ENCODE assay signal across 8 cellular contexts in genomic region chr9:21974542-21975409, GRCh38. TPM values are rescaled to one million over a fixed set of nuclear protein-coding genes. Genes with fewer than 3 reads are reported as not detected.
DNase-seq lines count a peak whose midpoint lies in the region; ATAC-seq, FAIRE-seq and TF ChIP-seq lines count a peak whose summit lies in the region.

No MANE protein-coding gene starts in this region.

- peak overlapping the region; percentile 75 for H3K4me3 ChIP-seq in LNCaP clone FGC (ENCODE audit: low read depth, low read length)
- H3K4me3 ChIP-seq in H1 (ENCODE audit: extremely low read depth in 1 of 4, insufficient read depth in 2 of 4, low read depth in 3 of 4, low read length in 4 of 4) = peak overlapping the region; percentile 29 to 60 (median 42)
- no peak overlapping the region for H3K4me3 ChIP-seq in mucosa of descending colon
- H3K4me3 ChIP-seq in transverse colon = peak overlapping the region; percentile 14 to 45 (median 24)

- H4K91ac ChIP-seq in H1 (replicated peaks; ENCODE audit: insufficient read length, low read length) = no peak overlapping the region

- peaks cover 34% of the 10 kb centered on the region for H3K4me1 Mint-ChIP-seq in T-helper 2 cell treated with Interferon-gamma antibody and Interleukin-4, amounts not matched to agents 5 μg/mL and 100 μg/mL, for 36 hours (ENCODE audit: low read depth)

- no peak overlapping the region; the same call in none of the 2 replicates for H3K18ac ChIP-seq in H1 (ENCODE audit: extremely low read depth, low read length)

- FAIRE-seq in H1 (lab: Jason Lieb, UNC) = no peak

- H3K9me3 ChIP-seq in H1 (ENCODE audit: insufficient read depth in 2 of 2, low read depth in 1 of 2, low read length in 1 of 2) (no peaks in the 10 kb centered on the region), mucosa of descending colon (no peaks in the 10 kb centered on the region), transverse colon (no peaks in the 10 kb centered on the region)

- H3K27ac ChIP-seq in H1 (ENCODE audit: low read depth, low read length) (no peak overlapping the region), transverse colon (no peak overlapping the region)

- H3K23ac ChIP-seq in H1 (ENCODE audit: insufficient read length) = no peak overlapping the region

- H3K36me3 ChIP-seq in H1 (ENCODE audit: control insufficient read depth in 2 of 4, insufficient read depth in 4 of 4, low read length in 3 of 4) (no peaks in the 10 kb centered on the region), mucosa of descending colon (ENCODE audit: low read depth) (no peaks in the 10 kb centered on the region), transverse colon (no peaks in the 10 kb centered on the region)

- intact Hi-C loops in mucosa of descending colon (cut with DNase I, micrococcal nuclease) = no loop called here
- intact Hi-C loops in transverse colon (cut with DNase I; ENCODE audit: low total_unique reads) = no loop called here

- no peak overlapping the region for H2AK5ac ChIP-seq in H1 (ENCODE audit: low read depth, low read length)

- ATAC-seq in GM21529 (IDR thresholded peaks at IDR 0.05; ENCODE audit: unreplicated experiment) (peak; percentile 60), mucosa of descending colon (peak; percentile 73)

- H3K9me3 Mint-ChIP-seq in T-helper 2 cell treated with Interferon-gamma antibody and Interleukin-4, amounts not matched to agents 5 μg/mL and 100 μg/mL, for 36 hours = no peaks in the 10 kb centered on the region

- H3K36me3 Mint-ChIP-seq in T-helper 2 cell treated with Interferon-gamma antibody and Interleukin-4, amounts not matched to agents 5 μg/mL and 100 μg/mL, for 36 hours (ENCODE audit: low read depth) = peaks cover 11% of the 10 kb centered on the region

- peak overlapping the region; percentile 69 for H3K27ac Mint-ChIP-seq in T-helper 2 cell treated with Interferon-gamma antibody and Interleukin-4, amounts not matched to agents 5 μg/mL and 100 μg/mL, for 36 hours

- peaks cover 94% of the 10 kb centered on the region for H3K27me3 Mint-ChIP-seq in T-helper 2 cell treated with Interferon-gamma antibody and Interleukin-4, amounts not matched to agents 5 μg/mL and 100 μg/mL, for 36 hours (ENCODE audit: low read depth)

- TF ChIP-seq EP300 in H1 (IDR thresholded peaks at IDR 0.05; ENCODE audit: borderline replicate concordance in 1 of 2, low read depth in 2 of 2, low read length in 2 of 2) (peak in 1 of 2 experiments; percentile 47; a peak in 1 of 3 replicates), transverse colon (IDR thresholded peaks at IDR 0.05; ENCODE audit: low read depth) (no peak)

- H3K4me2 ChIP-seq in H1 (ENCODE audit: insufficient read depth in 1 of 2, low read depth in 2 of 2, low read length in 2 of 2) = peak overlapping the region; percentile 72 to 78

- H4K20me1 ChIP-seq in H1 (replicated peaks in 1 of 2; ENCODE audit: control insufficient read depth in 1 of 2, insufficient read depth in 2 of 2, low read length in 2 of 2) = peaks cover 11 to 16% of the 10 kb centered on the region in 2 experiments

- H3K4me1 ChIP-seq in H1 (replicated peaks in 1 of 4; ENCODE audit: control insufficient read depth in 3 of 4, insufficient read depth in 4 of 4, low read length in 3 of 4) (peaks cover 0 to 16% (median 7%) of the 10 kb centered on the region in 4 experiments; a peak in 6 of 7 replicates), mucosa of descending colon (ENCODE audit: low read depth) (peaks cover 13% of the 10 kb centered on the region), transverse colon (peaks cover 0 to 26% (median 16%) of the 10 kb centered on the region in 4 donors)

- POLR2A ChIA-PET in H1 (lab: Charles Lee; ENCODE audit: partially characterized antibody) = no interaction called here

- no peak; a peak in 1 of 4 replicates for TF ChIP-seq RAD21 in H1 (IDR thresholded peaks at IDR 0.05 in 1 of 2, conservative IDR thresholded peaks at IDR 0.05 in 1 of 2; ENCODE audit: low read depth in 2 of 2, low read length in 2 of 2)

- no peak overlapping the region for H3K4ac ChIP-seq in H1 (replicated peaks; ENCODE audit: insufficient read length, low read depth, low read length)

- TF ChIP-seq CTCF in LNCaP clone FGC (IDR thresholded peaks at IDR 0.05; ENCODE audit: control insufficient read depth, extremely low read depth, insufficient read depth) = no peak
- TF ChIP-seq CTCF in H1 (IDR thresholded peaks at IDR 0.05; ENCODE audit: control extremely low read depth in 1 of 3, insufficient read depth in 1 of 3, low read depth in 1 of 3, low read length in 3 of 3) = no peak
- TF ChIP-seq CTCF in mucosa of descending colon (IDR thresholded peaks at IDR 0.05) = no peak
- TF ChIP-seq CTCF in transverse colon (IDR thresholded peaks at IDR 0.05) = no peak

- H3K23me2 ChIP-seq in H1 (ENCODE audit: low read depth, low read length) = peaks cover 8% of the 10 kb centered on the region; the same call in 1 of the 2 replicates

- CTCF ChIA-PET in H1 (lab: Charles Lee; ENCODE audit: partially characterized antibody) = interaction anchor here (0.8 to 7.4 kb wide), 5 partner anchors 8 to 162 kb away, joined by 3 to 57 read pairs (median 4); partner anchors contain the start of gene CDKN2B

- H4K5ac ChIP-seq in H1 (ENCODE audit: insufficient read length, low read depth, low read length) = no peak overlapping the region

- no peak overlapping the region for H3K14ac ChIP-seq in H1 (ENCODE audit: insufficient read length)

- TF ChIP-seq POLR2A in H1 (IDR thresholded peaks at IDR 0.05; ENCODE audit: control extremely low read depth in 1 of 2, low read depth in 2 of 2, low read length in 2 of 2) (no peak), transverse colon (IDR thresholded peaks at IDR 0.05) (no peak)

- no peaks in the 10 kb centered on the region for H3K79me2 ChIP-seq in H1 (ENCODE audit: control insufficient read depth in 1 of 2, insufficient read depth in 2 of 2, low read length in 2 of 2)

- 1% methylated on average over 37 of the region's 64 CpGs; no CpG with 5 or more reads in 1 of the 2 experiments for WGBS in H1 (ENCODE audit: extremely low coverage in 1 of 2, insufficient coverage in 1 of 2, insufficient read length in 1 of 2, insufficient replicate concordance in 2 of 2, low coverage in 1 of 2, low lambda C conversion rate in 2 of 2, missing lambda C conversion rate in 1 of 2), 2 experiments
- 4 to 7% methylated on average over 12 to 52 of the region's 64 CpGs for WGBS in transverse colon (ENCODE audit: low coverage in 1 of 2), 2 donors

- no peak overlapping the region for H2BK120ac ChIP-seq in H1 (replicated peaks; ENCODE audit: low read depth, low read length)

- H3K27me3 ChIP-seq in H1 (replicated peaks in 1 of 4; ENCODE audit: control insufficient read depth in 3 of 4, extremely low read depth in 1 of 4, insufficient read depth in 3 of 4, low read length in 3 of 4) (peaks cover 69 to 97% (median 85%) of the 10 kb centered on the region in 4 experiments), transverse colon (peaks cover 100% of the 10 kb centered on the region)

- no peak overlapping the region for H2BK15ac ChIP-seq in H1 (ENCODE audit: low read length)

- H2BK5ac ChIP-seq in H1 (ENCODE audit: low read depth, low read length) = no peak overlapping the region

- peak; percentile 93 for DNase-seq in DMS79 (lab: John Stamatoyannopoulos, UW)
- DNase-seq in LNCaP clone FGC (ENCODE audit: low read depth) = peak; percentile 2
- DNase-seq in T-helper 2 cell treated with Interferon-gamma antibody and Interleukin-4, amounts not matched to agents 5 μg/mL and 100 μg/mL, for 36 hours (ENCODE audit: low spot score) = peak; percentile 49
- DNase-seq in H1 (ENCODE audit: low read depth in 1 of 2, low spot score in 2 of 2) = peak; percentile 81 to 88
- DNase-seq in mucosa of descending colon = peak in 1 of 3 donors; percentile 28
- no peak for DNase-seq in transverse colon
- no peak for DNase-seq in superior temporal gyrus (ENCODE audit: extremely low spot score)

- no peak overlapping the region for H2AFZ ChIP-seq in H1 (ENCODE audit: low read length)

- no peak overlapping the region; the same call in 1 of the 2 replicates for H4K8ac ChIP-seq in H1 (ENCODE audit: extremely low read depth, insufficient read depth, low read length)

- H3K56ac ChIP-seq in H1 (replicated peaks; ENCODE audit: insufficient read length, low read depth, low read length) = no peak overlapping the region

- H3K79me1 ChIP-seq in H1 (ENCODE audit: low read depth, low read length) = no peaks in the 10 kb centered on the region

- no peak overlapping the region for H2BK20ac ChIP-seq in H1 (ENCODE audit: low read length)

- in situ Hi-C loops in transverse colon (cut with MboI; ENCODE audit: low pct_ligation_motif_present in 1 of 4, low pct_unique_long_range_greater_than_20kb in 1 of 4, low sequenced_read_pairs in 3 of 4) = loop anchor here in 2 of 4 donors (25.0 kb wide), 1 partner anchor 263 kb away; no protein-coding TSS in a partner anchor

- H2BK12ac ChIP-seq in H1 (ENCODE audit: low read depth, low read length) = no peak overlapping the region

- H3K9ac ChIP-seq in H1 (replicated peaks in 1 of 4; ENCODE audit: extremely low read depth in 1 of 4, low read depth in 3 of 4, low read length in 3 of 4) = no peak overlapping the region

- H3K4me3 Mint-ChIP-seq in T-helper 2 cell treated with Interferon-gamma antibody and Interleukin-4, amounts not matched to agents 5 μg/mL and 100 μg/mL, for 36 hours = peak overlapping the region; percentile 88

RNA-seq across cellular contexts. Expression of gene CDKN2A, which starts 19.4 kb away (rescaled TPM):
- 0.69 and 0.73 TPM in 2 replicates for total RNA-seq in H1 (2021; fragmentation: NEBNext Ultra II Directional; extraction: Animal tissue kit (Norgen Biotek cat#: 25700))
- 0.51 and 0.91 TPM in 2 replicates for polyA plus RNA-seq in H1 (2011; rRNA removed)
- polyA plus RNA-seq in H1 (2011; cell fraction: cytosol; rRNA removed) = 0.52 TPM
- polyA plus RNA-seq in H1 (2011; cell fraction: nucleus; rRNA removed) = 0.50 TPM
- polyA plus RNA-seq in H1 (2012, experiment 1 of 2) = 0.21 to 0.46 TPM (median 0.37 TPM) in 3 of 4 replicates, not detected in the other
- 0.56 TPM for polyA plus RNA-seq in H1 (2012, experiment 2 of 2)
- polyA plus RNA-seq in H1 (2013, experiment 1 of 2) = 0.85 TPM
- 0.77 TPM for polyA plus RNA-seq in H1 (2013, experiment 2 of 2)
- not detected in 2 replicates for polyA minus RNA-seq in H1 (2011; rRNA and poly(A)+ RNA removed)
- polyA minus RNA-seq in H1 (2011; cell fraction: cytosol; rRNA and poly(A)+ RNA removed) = 1.1 TPM
- polyA minus RNA-seq in H1 (2011; cell fraction: nucleus; rRNA and poly(A)+ RNA removed) = 3.7 TPM
- total RNA-seq in mucosa of descending colon (1 to 10 TPM; 1.0 to 3.6 (median 1.2) TPM), transverse colon (1 to 10 TPM in 2 of 4 donors, not detected in 2; 2.2 to 8.6 TPM)

RNA-seq across cellular contexts. Expression of gene CDKN2B-AS1, which starts 19.8 kb away (rescaled TPM):
- total RNA-seq in H1 (2021; fragmentation: NEBNext Ultra II Directional; extraction: Animal tissue kit (Norgen Biotek cat#: 25700)) = not detected in 2 replicates
- polyA plus RNA-seq in H1 (2011; rRNA removed) = not detected in 2 replicates
- polyA plus RNA-seq in H1 (2011; cell fraction: cytosol; rRNA removed) = not detected
- polyA plus RNA-seq in H1 (2011; cell fraction: nucleus; rRNA removed) = not detected
- polyA plus RNA-seq in H1 (2012, experiment 1 of 2) = not detected in 4 replicates
- not detected for polyA plus RNA-seq in H1 (2012, experiment 2 of 2)
- polyA plus RNA-seq in H1 (2013, experiment 1 of 2) = not detected
- polyA plus RNA-seq in H1 (2013, experiment 2 of 2) = not detected
- polyA minus RNA-seq in H1 (2011; rRNA and poly(A)+ RNA removed) = not detected in 2 replicates
- not detected for polyA minus RNA-seq in H1 (2011; cell fraction: cytosol; rRNA and poly(A)+ RNA removed)
- polyA minus RNA-seq in H1 (2011; cell fraction: nucleus; rRNA and poly(A)+ RNA removed) = not detected
- total RNA-seq in mucosa of descending colon (100 to 1,000 TPM in 1 of 3 donors, 10 to 100 TPM in 2; 48.3 to 134 (median 78.7) TPM), transverse colon (100 to 1,000 TPM in 1 of 4 donors, 10 to 100 TPM in 2, under 1 TPM in 1; 1.00 to 152 (median 46.0) TPM)

RNA-seq across cellular contexts. Expression of gene CDKN2B, which starts 34.3 kb away (rescaled TPM):
- total RNA-seq in H1 (2021; fragmentation: NEBNext Ultra II Directional; extraction: Animal tissue kit (Norgen Biotek cat#: 25700)) = 0.31 and 0.88 TPM in 2 replicates
- polyA plus RNA-seq in H1 (2011; rRNA removed) = 0.11 and 0.20 TPM in 2 replicates
- polyA plus RNA-seq in H1 (2011; cell fraction: cytosol; rRNA removed) = 0.06 TPM
- 0.07 TPM for polyA plus RNA-seq in H1 (2011; cell fraction: nucleus; rRNA removed)
- polyA plus RNA-seq in H1 (2012, experiment 1 of 2) = 0.10 to 0.80 TPM (median 0.17 TPM) in 4 replicates
- polyA plus RNA-seq in H1 (2012, experiment 2 of 2) = not detected
- 0.10 TPM for polyA plus RNA-seq in H1 (2013, experiment 1 of 2)
- 0.15 TPM for polyA plus RNA-seq in H1 (2013, experiment 2 of 2)
- polyA minus RNA-seq in H1 (2011; rRNA and poly(A)+ RNA removed) = not detected in 2 replicates
- polyA minus RNA-seq in H1 (2011; cell fraction: cytosol; rRNA and poly(A)+ RNA removed) = not detected
- polyA minus RNA-seq in H1 (2011; cell fraction: nucleus; rRNA and poly(A)+ RNA removed) = 2.1 TPM
- total RNA-seq in mucosa of descending colon (100 to 1,000 TPM in 2 of 3 donors, 10 to 100 TPM in 1; 64.8 to 192 (median 119) TPM), transverse colon (100 to 1,000 TPM in 3 of 4 donors, 10 to 100 TPM in 1; 36.8 to 430 (median 265) TPM)

Comparison
In these comparisons a context has a peak if more than half of its experiments do, and no peak if none do; other contexts are left out.
1. DNase-seq: peak in DMS79 (single experiment), LNCaP clone FGC (single experiment), T-helper 2 cell treated with Interferon-gamma antibody and Interleukin-4, amounts not matched to agents 5 μg/mL and 100 μg/mL, for 36 hours (single experiment) and H1 (2 of 2); none in transverse colon (single experiment) and superior temporal gyrus (single experiment).
2. RNA of gene CDKN2B, which starts 34.3 kb away (total RNA-seq): 36.8 to 430 TPM in transverse colon and 64.8 to 192 TPM in mucosa of descending colon; 0.31 to 0.88 TPM in H1; every median in the first group is over 10 times any median in the second.